1 cellular context compared by ENCODE assay signal in the genomic region with DNA sequence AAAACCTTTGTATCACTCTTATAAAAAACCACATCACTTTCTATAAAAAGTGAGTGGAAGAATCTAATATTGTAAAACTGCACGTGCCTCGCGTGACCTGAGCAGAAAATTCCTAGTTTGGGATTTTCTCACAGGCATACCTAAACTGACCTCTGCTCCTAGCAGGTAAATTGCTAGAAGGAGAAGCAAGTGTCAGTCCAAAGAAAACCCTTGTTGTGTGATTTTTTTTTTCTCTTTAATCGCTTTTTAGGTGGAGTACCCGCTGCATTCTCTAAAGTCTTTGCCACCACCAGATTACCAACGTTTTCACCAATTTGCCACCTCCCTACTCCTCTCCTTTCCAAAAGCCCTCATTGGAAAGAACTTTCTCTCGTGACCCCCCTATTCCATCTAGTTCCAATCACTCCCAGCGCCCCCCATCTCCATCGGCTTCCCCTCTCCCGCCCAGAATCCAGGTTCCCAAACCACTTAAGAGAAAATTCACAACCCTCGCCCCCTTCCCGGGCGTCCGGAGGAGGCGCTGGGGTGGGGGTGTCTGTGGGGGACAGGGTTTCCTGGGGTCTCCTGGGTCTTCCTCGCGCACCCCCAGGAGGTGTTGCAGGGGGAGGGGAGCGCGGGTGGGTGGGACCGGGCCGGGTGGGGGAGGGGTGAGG.
TF ChIP-seq lines count a peak whose summit lies in the region.

No MANE protein-coding gene starts in this region.

TF ChIP-seq in K562, 482 proteins besides CTCF, POLR2A, EP300 and RAD21:
- TF ChIP-seq NFRKB (IDR thresholded peaks at IDR 0.05; ENCODE audit: low read depth) (peak; percentile 34; the same call in 1 of the 2 replicates), HDAC1 (IDR thresholded peaks at IDR 0.05) (peak in 1 of 2 experiments; percentile 9; a peak in 1 of 4 replicates), KDM1A (IDR thresholded peaks at IDR 0.05) (no peak), OTX1 (CRISPR knock-in tag; IDR thresholded peaks at IDR 0.05) (0 out of 2 replicates have a peak, but pooled peaks have one; percentile 14), TAL1 (IDR thresholded peaks at IDR 0.05) (peak; percentile 22; the same call in 1 of the 2 replicates), ELF4 (CRISPR knock-in tag; IDR thresholded peaks at IDR 0.05) (0 out of 2 replicates have a peak, but pooled peaks have one; percentile 5), LARP7 (IDR thresholded peaks at IDR 0.05) (0 out of 2 replicates have a peak, but pooled peaks have one; percentile 43), ZBTB2 (IDR thresholded peaks at IDR 0.05) (peak; percentile 38; the same call in 1 of the 2 replicates), MAZ (CRISPR knock-in tag; conservative IDR thresholded peaks at IDR 0.05 in 1 of 2, IDR thresholded peaks at IDR 0.05 in 1 of 2) (peak in 1 of 2 experiments; percentile 6; a peak in 1 of 4 replicates), GABPB1 (CRISPR knock-in tag; IDR thresholded peaks at IDR 0.05) (0 out of 2 replicates have a peak, but pooled peaks have one; percentile 9), SMARCA4 (IDR thresholded peaks at IDR 0.05) (0 out of 2 replicates have a peak, but pooled peaks have one; percentile 14), ZBTB40 (IDR thresholded peaks at IDR 0.05) (peak; percentile 49; the same call in 1 of the 2 replicates), ZBTB40 (CRISPR knock-in tag; IDR thresholded peaks at IDR 0.05) (no peak), PRMT5 (CRISPR knock-in tag; IDR thresholded peaks at IDR 0.05) (no peak), MLLT1 (IDR thresholded peaks at IDR 0.05) (peak in 1 of 2 experiments; percentile 57; a peak in 1 of 4 replicates)
- TF ChIP-seq, protein P1, sequence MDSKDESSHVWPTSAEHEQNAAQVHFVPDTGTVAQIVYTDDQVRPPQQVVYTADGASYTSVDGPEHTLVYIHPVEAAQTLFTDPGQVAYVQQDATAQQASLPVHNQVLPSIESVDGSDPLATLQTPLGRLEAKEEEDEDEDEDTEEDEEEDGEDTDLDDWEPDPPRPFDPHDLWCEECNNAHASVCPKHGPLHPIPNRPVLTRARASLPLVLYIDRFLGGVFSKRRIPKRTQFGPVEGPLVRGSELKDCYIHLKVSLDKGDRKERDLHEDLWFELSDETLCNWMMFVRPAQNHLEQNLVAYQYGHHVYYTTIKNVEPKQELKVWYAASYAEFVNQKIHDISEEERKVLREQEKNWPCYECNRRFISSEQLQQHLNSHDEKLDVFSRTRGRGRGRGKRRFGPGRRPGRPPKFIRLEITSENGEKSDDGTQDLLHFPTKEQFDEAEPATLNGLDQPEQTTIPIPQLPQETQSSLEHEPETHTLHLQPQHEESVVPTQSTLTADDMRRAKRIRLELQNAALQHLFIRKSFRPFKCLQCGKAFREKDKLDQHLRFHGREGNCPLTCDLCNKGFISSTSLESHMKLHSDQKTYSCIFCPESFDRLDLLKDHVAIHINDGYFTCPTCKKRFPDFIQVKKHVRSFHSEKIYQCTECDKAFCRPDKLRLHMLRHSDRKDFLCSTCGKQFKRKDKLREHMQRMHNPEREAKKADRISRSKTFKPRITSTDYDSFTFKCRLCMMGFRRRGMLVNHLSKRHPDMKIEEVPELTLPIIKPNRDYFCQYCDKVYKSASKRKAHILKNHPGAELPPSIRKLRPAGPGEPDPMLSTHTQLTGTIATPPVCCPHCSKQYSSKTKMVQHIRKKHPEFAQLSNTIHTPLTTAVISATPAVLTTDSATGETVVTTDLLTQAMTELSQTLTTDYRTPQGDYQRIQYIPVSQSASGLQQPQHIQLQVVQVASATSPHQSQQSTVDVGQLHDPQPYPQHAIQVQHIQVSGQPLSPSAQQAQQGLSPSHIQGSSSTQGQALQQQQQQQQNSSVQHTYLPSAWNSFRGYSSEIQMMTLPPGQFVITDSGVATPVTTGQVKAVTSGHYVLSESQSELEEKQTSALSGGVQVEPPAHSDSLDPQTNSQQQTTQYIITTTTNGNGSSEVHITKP (IDR thresholded peaks at IDR 0.05; ENCODE audit: partially characterized antibody), result peak; percentile 71
- TF ChIP-seq, protein P2, sequence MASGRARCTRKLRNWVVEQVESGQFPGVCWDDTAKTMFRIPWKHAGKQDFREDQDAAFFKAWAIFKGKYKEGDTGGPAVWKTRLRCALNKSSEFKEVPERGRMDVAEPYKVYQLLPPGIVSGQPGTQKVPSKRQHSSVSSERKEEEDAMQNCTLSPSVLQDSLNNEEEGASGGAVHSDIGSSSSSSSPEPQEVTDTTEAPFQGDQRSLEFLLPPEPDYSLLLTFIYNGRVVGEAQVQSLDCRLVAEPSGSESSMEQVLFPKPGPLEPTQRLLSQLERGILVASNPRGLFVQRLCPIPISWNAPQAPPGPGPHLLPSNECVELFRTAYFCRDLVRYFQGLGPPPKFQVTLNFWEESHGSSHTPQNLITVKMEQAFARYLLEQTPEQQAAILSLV (tag; IDR thresholded peaks at IDR 0.05), result no peak
- TF ChIP-seq, protein P3, sequence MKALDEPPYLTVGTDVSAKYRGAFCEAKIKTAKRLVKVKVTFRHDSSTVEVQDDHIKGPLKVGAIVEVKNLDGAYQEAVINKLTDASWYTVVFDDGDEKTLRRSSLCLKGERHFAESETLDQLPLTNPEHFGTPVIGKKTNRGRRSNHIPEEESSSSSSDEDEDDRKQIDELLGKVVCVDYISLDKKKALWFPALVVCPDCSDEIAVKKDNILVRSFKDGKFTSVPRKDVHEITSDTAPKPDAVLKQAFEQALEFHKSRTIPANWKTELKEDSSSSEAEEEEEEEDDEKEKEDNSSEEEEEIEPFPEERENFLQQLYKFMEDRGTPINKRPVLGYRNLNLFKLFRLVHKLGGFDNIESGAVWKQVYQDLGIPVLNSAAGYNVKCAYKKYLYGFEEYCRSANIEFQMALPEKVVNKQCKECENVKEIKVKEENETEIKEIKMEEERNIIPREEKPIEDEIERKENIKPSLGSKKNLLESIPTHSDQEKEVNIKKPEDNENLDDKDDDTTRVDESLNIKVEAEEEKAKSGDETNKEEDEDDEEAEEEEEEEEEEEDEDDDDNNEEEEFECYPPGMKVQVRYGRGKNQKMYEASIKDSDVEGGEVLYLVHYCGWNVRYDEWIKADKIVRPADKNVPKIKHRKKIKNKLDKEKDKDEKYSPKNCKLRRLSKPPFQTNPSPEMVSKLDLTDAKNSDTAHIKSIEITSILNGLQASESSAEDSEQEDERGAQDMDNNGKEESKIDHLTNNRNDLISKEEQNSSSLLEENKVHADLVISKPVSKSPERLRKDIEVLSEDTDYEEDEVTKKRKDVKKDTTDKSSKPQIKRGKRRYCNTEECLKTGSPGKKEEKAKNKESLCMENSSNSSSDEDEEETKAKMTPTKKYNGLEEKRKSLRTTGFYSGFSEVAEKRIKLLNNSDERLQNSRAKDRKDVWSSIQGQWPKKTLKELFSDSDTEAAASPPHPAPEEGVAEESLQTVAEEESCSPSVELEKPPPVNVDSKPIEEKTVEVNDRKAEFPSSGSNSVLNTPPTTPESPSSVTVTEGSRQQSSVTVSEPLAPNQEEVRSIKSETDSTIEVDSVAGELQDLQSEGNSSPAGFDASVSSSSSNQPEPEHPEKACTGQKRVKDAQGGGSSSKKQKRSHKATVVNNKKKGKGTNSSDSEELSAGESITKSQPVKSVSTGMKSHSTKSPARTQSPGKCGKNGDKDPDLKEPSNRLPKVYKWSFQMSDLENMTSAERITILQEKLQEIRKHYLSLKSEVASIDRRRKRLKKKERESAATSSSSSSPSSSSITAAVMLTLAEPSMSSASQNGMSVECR (CRISPR knock-in tag; IDR thresholded peaks at IDR 0.05), result peak; percentile 14; the same call in 1 of the 2 replicates
- TF ChIP-seq, protein P4, sequence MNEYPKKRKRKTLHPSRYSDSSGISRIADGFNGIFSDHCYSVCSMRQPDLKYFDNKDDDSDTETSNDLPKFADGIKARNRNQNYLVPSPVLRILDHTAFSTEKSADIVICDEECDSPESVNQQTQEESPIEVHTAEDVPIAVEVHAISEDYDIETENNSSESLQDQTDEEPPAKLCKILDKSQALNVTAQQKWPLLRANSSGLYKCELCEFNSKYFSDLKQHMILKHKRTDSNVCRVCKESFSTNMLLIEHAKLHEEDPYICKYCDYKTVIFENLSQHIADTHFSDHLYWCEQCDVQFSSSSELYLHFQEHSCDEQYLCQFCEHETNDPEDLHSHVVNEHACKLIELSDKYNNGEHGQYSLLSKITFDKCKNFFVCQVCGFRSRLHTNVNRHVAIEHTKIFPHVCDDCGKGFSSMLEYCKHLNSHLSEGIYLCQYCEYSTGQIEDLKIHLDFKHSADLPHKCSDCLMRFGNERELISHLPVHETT (CRISPR knock-in tag; conservative IDR thresholded peaks at IDR 0.05 in 1 of 2, IDR thresholded peaks at IDR 0.05 in 1 of 2), result no peak
- TF ChIP-seq, protein P5, sequence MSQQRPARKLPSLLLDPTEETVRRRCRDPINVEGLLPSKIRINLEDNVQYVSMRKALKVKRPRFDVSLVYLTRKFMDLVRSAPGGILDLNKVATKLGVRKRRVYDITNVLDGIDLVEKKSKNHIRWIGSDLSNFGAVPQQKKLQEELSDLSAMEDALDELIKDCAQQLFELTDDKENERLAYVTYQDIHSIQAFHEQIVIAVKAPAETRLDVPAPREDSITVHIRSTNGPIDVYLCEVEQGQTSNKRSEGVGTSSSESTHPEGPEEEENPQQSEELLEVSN (IDR thresholded peaks at IDR 0.05; ENCODE audit: borderline replicate concordance in 1 of 2, extremely low read depth in 1 of 2, insufficient read depth in 1 of 2, insufficient read length in 1 of 2, low read depth in 1 of 2, low read length in 1 of 2, poor library complexity in 1 of 2, severe bottlenecking in 1 of 2), result no peak
